Comparison of ENCODE assay signal across 24 cellular contexts in genomic region chr11:83020942-83021779, GRCh38. TPM values are rescaled to one million over a fixed set of nuclear protein-coding genes. Genes with fewer than 3 reads are reported as not detected.
DNase-seq lines count a peak whose midpoint lies in the region; ATAC-seq, FAIRE-seq and TF ChIP-seq lines count a peak whose summit lies in the region.
"Had no signal": no experiment of that assay in that cellular context is flagged by ENCODE, and none has a peak within 500 bp of the region (broad histone marks: within the 10 kb centered on the region; RNA-seq: fewer than 3 reads in every experiment).

No MANE protein-coding gene starts in this region.

- H3K9me3 ChIP-seq in HepG2 (ENCODE audit: low read length) = no peaks in the 10 kb centered on the region
- no peaks in the 10 kb centered on the region for H3K9me3 ChIP-seq in right lobe of liver

- H3K36me3 ChIP-seq in HepG2 (replicated peaks in 1 of 2; ENCODE audit: control insufficient read depth in 1 of 2, insufficient read depth in 2 of 2, low read length in 2 of 2) (no peaks in the 10 kb centered on the region), right lobe of liver (no peaks in the 10 kb centered on the region)

- CTCF ChIA-PET in HepG2 (lab: Yijun Ruan, JAX; ENCODE audit: low intra/inter-chr PET ratio, low total read pairs) = no interaction called here
- CTCF ChIA-PET in HEK293T (lab: Yijun Ruan, JAX) = no interaction called here

- 99% methylated on average over 9 of the region's 17 CpGs for WGBS in HepG2 (ENCODE audit: low lambda C conversion rate)
- WGBS in right lobe of liver (ENCODE audit: insufficient coverage, low coverage, low lambda C conversion rate, missing lambda C conversion rate) = 100% methylated on average over 2 of the region's 17 CpGs

- in situ Hi-C loops in HepG2 (cut with HindIII; ENCODE audit: extremely low pct_ligation_motif_present, low pct_unique_long_range_greater_than_20kb) = no loop called here

- no peak for TF ChIP-seq RAD21 in HepG2 (CRISPR knock-in tag; IDR thresholded peaks at IDR 0.05)

- H4K20me1 ChIP-seq in HepG2 (ENCODE audit: insufficient read depth, low read length) = no peaks in the 10 kb centered on the region
- H4K20me1 ChIP-seq: BLaER1 had no signal

- TF ChIP-seq POLR2A in HepG2 (IDR thresholded peaks at IDR 0.05; ENCODE audit: insufficient read depth in 1 of 2, low read depth in 2 of 2, low read length in 2 of 2) (no peak), right lobe of liver (IDR thresholded peaks at IDR 0.05) (no peak)

- TF ChIP-seq CTCF in HepG2 (CRISPR knock-in tag; IDR thresholded peaks at IDR 0.05) = no peak
- TF ChIP-seq CTCF in right lobe of liver (IDR thresholded peaks at IDR 0.05) = no peak

- TF ChIP-seq EP300 in HepG2 (IDR thresholded peaks at IDR 0.05; ENCODE audit: low read depth in 2 of 2, low read length in 2 of 2) (no peak), HepG2 (CRISPR knock-in tag; IDR thresholded peaks at IDR 0.05; ENCODE audit: borderline replicate concordance) (no peak)

- no peak overlapping the region for H2AFZ ChIP-seq in HepG2 (ENCODE audit: low read length)

- H3K79me2 ChIP-seq in HepG2 (ENCODE audit: insufficient read depth, low read length) = peaks cover 5% of the 10 kb centered on the region

- POLR2A ChIA-PET in HepG2 (lab: Yijun Ruan, JAX) = interaction anchor here (1.2 to 2.3 kb wide), 4 partner anchors 13 to 135 kb away, joined by 4 to 12 read pairs (median 6); partner anchors contain the start of genes PCF11 and RAB30
- POLR2A ChIA-PET in HEK293T (lab: Yijun Ruan, JAX) = no interaction called here

- H3K4me3 ChIP-seq in HepG2 (replicated peaks in 1 of 3; ENCODE audit: insufficient read depth in 1 of 3, low read depth in 2 of 3, low read length in 3 of 3) = no peak overlapping the region
- H3K4me3 ChIP-seq in right lobe of liver = no peak overlapping the region
- H3K4me3 ChIP-seq: BLaER1 had no signal

- peak; percentile 37 for ATAC-seq in HepG2
- no peak for ATAC-seq in right lobe of liver

- no peak overlapping the region for H3K4me2 ChIP-seq in HepG2 (ENCODE audit: low read depth, low read length)
- H3K4me2 ChIP-seq: BLaER1 had no signal

- intact Hi-C loops in HepG2 (cut with micrococcal nuclease; ENCODE audit: unreplicated experiment) = no loop called here
- intact Hi-C loops in right lobe of liver (cut with DNase I) = no loop called here

- H3K27me3 ChIP-seq in HepG2 (ENCODE audit: control insufficient read depth in 1 of 2, insufficient read depth in 2 of 2, low read length in 2 of 2) (no peaks in the 10 kb centered on the region), right lobe of liver (no peaks in the 10 kb centered on the region), layer of hippocampus (ENCODE audit: control insufficient read depth, insufficient read depth, low read length) (no peaks in the 10 kb centered on the region)
- H3K27me3 ChIP-seq: BLaER1 had no signal

- H3K4me1 ChIP-seq in HepG2 (ENCODE audit: insufficient read depth, low read length) (peaks cover 50% of the 10 kb centered on the region), right lobe of liver (peaks cover 0 to 16% (median 6%) of the 10 kb centered on the region in 4 donors)

- BruUV-seq in HepG2 (replicated peaks; lab: Mats Ljungman, UMichigan) = no TSS peak

- no peak overlapping the region for H3K9ac ChIP-seq in HepG2 (ENCODE audit: insufficient read depth, low read depth, low read length)
- H3K9ac ChIP-seq: BLaER1 had no signal

- H3K27ac ChIP-seq in HepG2 (ENCODE audit: extremely low read length, insufficient read depth, low read length) = no peak overlapping the region
- H3K27ac ChIP-seq in right lobe of liver = no peak overlapping the region
- H3K27ac ChIP-seq in angular gyrus (ENCODE audit: low read depth, low read length) = peak overlapping the region; percentile 95
- H3K27ac ChIP-seq in layer of hippocampus (ENCODE audit: low read depth, low read length) = peak overlapping the region; percentile 86
- peak overlapping the region; percentile 92 for H3K27ac ChIP-seq in temporal lobe (ENCODE audit: low read depth, low read length)
- H3K27ac ChIP-seq: BLaER1, HL-60 had no signal

- FAIRE-seq in HepG2 (lab: Jason Lieb, UNC) = no peak
- FAIRE-seq: A204.1, GM12892, GM18507 had no signal

- DNase-seq in HepG2 (ENCODE audit: low spot score) = no peak
- no peak for DNase-seq in right lobe of liver
- DNase-seq in HEK293T (ENCODE audit: extremely low spot score) = no peak
- DNase-seq in NCI-H2196 (lab: John Stamatoyannopoulos, UW; ENCODE audit: unreplicated experiment) = no peak
- no peak for DNase-seq in activated T-cell treated with anti-CD3 and anti-CD28 coated beads, Interleukin-2, amount 50 U/mL, for 48 hours
- DNase-seq: CD4-positive, alpha-beta memory T cell; DMS153; EL; H7; IMR-90; NCI-H1105; NCI-H187; NCI-H2107; NCI-H2227 treated with DMSO at 0.1 percent for 48 hours; NCI-H524 treated with DMSO at 0.1 percent for 48 hours; SIG-M5 had no signal

TF ChIP-seq in HepG2, 621 proteins besides CTCF, POLR2A, EP300 and RAD21 (continues in another document):
- TF ChIP-seq TBP (CRISPR knock-in tag; IDR thresholded peaks at IDR 0.05) (no peak), ZSCAN31 (CRISPR knock-in tag; IDR thresholded peaks at IDR 0.05; ENCODE audit: low read depth) (no peak), CEBPB (IDR thresholded peaks at IDR 0.05; ENCODE audit: borderline replicate concordance, low read depth, low read length) (0 out of 2 replicates have a peak, but pooled peaks have one; percentile 14)

TF ChIP-seq in HEK293T, 16 proteins besides CTCF, POLR2A, EP300 and RAD21:
- TF ChIP-seq ARNT (IDR thresholded peaks at IDR 0.05) = no peak
- TF ChIP-seq FOXM1 (IDR thresholded peaks at IDR 0.05; ENCODE audit: borderline replicate concordance) = no peak
- no peak for TF ChIP-seq SP1 (IDR thresholded peaks at IDR 0.05)

RNA-seq across cellular contexts. Expression of gene RAB30, which starts 50.5 kb away (rescaled TPM):
- total RNA-seq in HepG2 (2016; rRNA removed; fragmentation: Illumina TruSeq; extraction: Trizol) (5.0 and 8.8 TPM in 2 replicates), right lobe of liver (1 to 10 TPM; 4.1 to 9.6 (median 6.7) TPM), temporal lobe (42.0 TPM)
- 0.61 and 1.5 TPM in 2 replicates for total RNA-seq in HepG2 (2016; cell fraction: cytosol; rRNA removed; fragmentation: Illumina TruSeq; extraction: Trizol; ENCODE audit: low read depth)
- total RNA-seq in HepG2 (2016; cell fraction: insoluble cytoplasmic fraction; rRNA removed; fragmentation: Illumina TruSeq; extraction: Trizol) = 4.7 and 8.4 TPM in 2 replicates
- total RNA-seq in HepG2 (2016; cell fraction: membrane; rRNA removed; fragmentation: Illumina TruSeq; extraction: Trizol) = 2.3 TPM in 2 replicates
- total RNA-seq in HepG2 (2016; cell fraction: nucleus; rRNA removed; fragmentation: Illumina TruSeq; extraction: Trizol) = 3.8 and 6.3 TPM in 2 replicates
- polyA plus RNA-seq in HepG2 (2011; rRNA removed) = 3.7 and 4.2 TPM in 2 replicates
- 1.4 and 2.8 TPM in 2 replicates for polyA plus RNA-seq in HepG2 (2011; cell fraction: cytosol; rRNA removed)
- polyA plus RNA-seq in HepG2 (2011; cell fraction: nucleus; rRNA removed) = 2.7 and 4.6 TPM in 2 replicates
- 8.2 and 8.5 TPM in 2 replicates for polyA plus RNA-seq in HepG2 (2012)
- polyA plus RNA-seq in HepG2 (2016; cell fraction: cytosol; fragmentation: Illumina TruSeq; extraction: Trizol; ENCODE audit: low read depth) = 0.09 and 0.22 TPM in 2 replicates
- polyA plus RNA-seq in HepG2 (2016; cell fraction: insoluble cytoplasmic fraction; fragmentation: Illumina TruSeq; extraction: Trizol; ENCODE audit: low read depth) = 5.3 and 6.2 TPM in 2 replicates
- 0.58 and 0.83 TPM in 2 replicates for polyA plus RNA-seq in HepG2 (2016; cell fraction: membrane; fragmentation: Illumina TruSeq; extraction: Trizol; ENCODE audit: low read depth)
- 5.7 and 8.0 TPM in 2 replicates for polyA plus RNA-seq in HepG2 (2016; cell fraction: nucleus; fragmentation: Illumina TruSeq; extraction: Trizol; ENCODE audit: insufficient read depth, low read depth)
- polyA minus RNA-seq in HepG2 (2011; rRNA and poly(A)+ RNA removed; ENCODE audit: low replicate concordance) = 4.4 and 23.5 TPM in 2 replicates
- polyA minus RNA-seq in HepG2 (2011; cell fraction: cytosol; rRNA and poly(A)+ RNA removed) = 3.5 and 3.6 TPM in 2 replicates
- polyA minus RNA-seq in HepG2 (2011; cell fraction: nucleus; rRNA and poly(A)+ RNA removed) = 18.4 and 19.1 TPM in 2 replicates

Comparison
In these comparisons a context has a peak if more than half of its experiments do, and no peak if none do; other contexts are left out.
1. H3K27ac ChIP-seq: peak in angular gyrus (single experiment), layer of hippocampus (single experiment) and temporal lobe (single experiment); none in HepG2 (single experiment) and right lobe of liver (0 of 3).